ENCODE assay signal across 1 cellular context in genomic region chr12:1795785-1796514, GRCh38.
TF ChIP-seq lines count a peak whose summit lies in the region.

No MANE protein-coding gene starts in this region.

TF ChIP-seq in HepG2, 621 proteins besides CTCF, POLR2A, EP300 and RAD21 (continued from another document and continues in another):
- TF ChIP-seq ZBTB10 (CRISPR knock-in tag; IDR thresholded peaks at IDR 0.05; ENCODE audit: borderline replicate concordance) (no peak), IKZF1 (IDR thresholded peaks at IDR 0.05) (no peak), ZNF552 (CRISPR knock-in tag; IDR thresholded peaks at IDR 0.05; ENCODE audit: borderline replicate concordance) (no peak), DRAP1 (CRISPR knock-in tag; IDR thresholded peaks at IDR 0.05) (no peak), PHF5A (CRISPR knock-in tag; IDR thresholded peaks at IDR 0.05; ENCODE audit: low read depth, unreplicated experiment) (peak; percentile 57), ATF3 (CRISPR knock-in tag; IDR thresholded peaks at IDR 0.05) (0 out of 2 replicates have a peak, but pooled peaks have one; percentile 18), ZNF484 (CRISPR knock-in tag; IDR thresholded peaks at IDR 0.05; ENCODE audit: borderline replicate concordance, low read depth) (no peak), DDIT3 (CRISPR knock-in tag; IDR thresholded peaks at IDR 0.05) (no peak), ZNF740 (CRISPR knock-in tag; IDR thresholded peaks at IDR 0.05) (no peak), TCF7L2 (IDR thresholded peaks at IDR 0.05; ENCODE audit: low read depth, low read length) (no peak), ZNF3 (CRISPR knock-in tag; IDR thresholded peaks at IDR 0.05) (no peak), ZGPAT (CRISPR knock-in tag; IDR thresholded peaks at IDR 0.05) (peak; percentile 49; the same call in 1 of the 2 replicates), AGO1 (IDR thresholded peaks at IDR 0.05; ENCODE audit: low read depth, low read length, poor library complexity, severe bottlenecking) (peak; percentile 87), ZBTB7A (CRISPR knock-in tag; IDR thresholded peaks at IDR 0.05) (no peak), SP1 (IDR thresholded peaks at IDR 0.05) (no peak), SP1 (CRISPR knock-in tag; IDR thresholded peaks at IDR 0.05) (peak; percentile 43; the same call in 1 of the 2 replicates), ZNF564 (CRISPR knock-in tag; IDR thresholded peaks at IDR 0.05) (no peak), DMAP1 (CRISPR knock-in tag; IDR thresholded peaks at IDR 0.05) (no peak), ZNF510 (CRISPR knock-in tag; IDR thresholded peaks at IDR 0.05; ENCODE audit: low read depth) (no peak), KAT8 (CRISPR knock-in tag; IDR thresholded peaks at IDR 0.05) (no peak), NFKB2 (CRISPR knock-in tag; IDR thresholded peaks at IDR 0.05; ENCODE audit: borderline replicate concordance) (peak; percentile 25; the same call in 1 of the 2 replicates), DBP (CRISPR knock-in tag; IDR thresholded peaks at IDR 0.05; ENCODE audit: not compliant biosample characterization) (no peak), ZBTB1 (CRISPR knock-in tag; IDR thresholded peaks at IDR 0.05; ENCODE audit: borderline replicate concordance) (no peak), TEAD3 (CRISPR knock-in tag; optimal IDR thresholded peaks at IDR 0.05; ENCODE audit: borderline replicate concordance) (no peak), ZNF136 (CRISPR knock-in tag; IDR thresholded peaks at IDR 0.05; ENCODE audit: low read depth) (no peak), ZNF724P (CRISPR knock-in tag; IDR thresholded peaks at IDR 0.05; ENCODE audit: borderline replicate concordance) (peak; percentile 88), ZNF501 (CRISPR knock-in tag; IDR thresholded peaks at IDR 0.05) (peak; percentile 56; the same call in 1 of the 2 replicates), SUZ12 (IDR thresholded peaks at IDR 0.05; ENCODE audit: low read depth, low read length) (peak; percentile 8; the same call in 1 of the 2 replicates), ATF5 (CRISPR knock-in tag; IDR thresholded peaks at IDR 0.05; ENCODE audit: low read depth) (0 out of 2 replicates have a peak, but pooled peaks have one; percentile 60), SALL1 (CRISPR knock-in tag; IDR thresholded peaks at IDR 0.05) (peak; percentile 75), REXO4 (CRISPR knock-in tag; IDR thresholded peaks at IDR 0.05; ENCODE audit: borderline replicate concordance) (no peak), CBX2 (IDR thresholded peaks at IDR 0.05; ENCODE audit: low read depth, low read length) (no peak), CBX2 (CRISPR knock-in tag; IDR thresholded peaks at IDR 0.05; ENCODE audit: low read depth) (0 out of 2 replicates have a peak, but pooled peaks have one; percentile 47), ZNF362 (CRISPR knock-in tag; IDR thresholded peaks at IDR 0.05; ENCODE audit: borderline replicate concordance) (peak; percentile 50; the same call in 1 of the 2 replicates), FOXK2 (IDR thresholded peaks at IDR 0.05) (no peak), HMGXB4 (CRISPR knock-in tag; IDR thresholded peaks at IDR 0.05; ENCODE audit: borderline replicate concordance in 1 of 2, low read depth in 1 of 2) (peak in 1 of 2 experiments; percentile 87; a peak in 3 of 4 replicates), GMEB2 (CRISPR knock-in tag; IDR thresholded peaks at IDR 0.05; ENCODE audit: low read depth) (no peak), ZBTB3 (CRISPR knock-in tag; IDR thresholded peaks at IDR 0.05; ENCODE audit: borderline replicate concordance, low read depth) (0 out of 2 replicates have a peak, but pooled peaks have one; percentile 70), ISX (CRISPR knock-in tag; conservative IDR thresholded peaks at IDR 0.05) (0 out of 2 replicates have a peak, but pooled peaks have one; percentile 47), GFI1 (CRISPR knock-in tag; IDR thresholded peaks at IDR 0.05; ENCODE audit: borderline replicate concordance) (no peak; the same call in 1 of the 2 replicates), GZF1 (CRISPR knock-in tag; IDR thresholded peaks at IDR 0.05) (no peak), ZBTB38 (CRISPR knock-in tag; IDR thresholded peaks at IDR 0.05) (peak; percentile 79), ZNF670 (CRISPR knock-in tag; IDR thresholded peaks at IDR 0.05; ENCODE audit: borderline replicate concordance) (no peak), UBTF (CRISPR knock-in tag; IDR thresholded peaks at IDR 0.05) (peak; percentile 48; the same call in 1 of the 2 replicates), RORA (CRISPR knock-in tag; IDR thresholded peaks at IDR 0.05) (no peak), ZSCAN21 (CRISPR knock-in tag; IDR thresholded peaks at IDR 0.05; ENCODE audit: borderline replicate concordance) (no peak), ZNF282 (IDR thresholded peaks at IDR 0.05; ENCODE audit: partially characterized antibody) (no peak), ZFX (CRISPR knock-in tag; IDR thresholded peaks at IDR 0.05; ENCODE audit: low read depth) (peak; percentile 69), ZSCAN9 (CRISPR knock-in tag; IDR thresholded peaks at IDR 0.05; ENCODE audit: borderline replicate concordance) (peak; percentile 24; the same call in 1 of the 2 replicates), ZFP90 (CRISPR knock-in tag; IDR thresholded peaks at IDR 0.05; ENCODE audit: borderline replicate concordance) (no peak), SNRNP70 (IDR thresholded peaks at IDR 0.05; ENCODE audit: low read depth, low read length) (no peak), ZNF776 (CRISPR knock-in tag; IDR thresholded peaks at IDR 0.05) (peak; percentile 50; the same call in 1 of the 2 replicates), KLF15 (CRISPR knock-in tag; IDR thresholded peaks at IDR 0.05; ENCODE audit: borderline replicate concordance) (no peak), ZNF414 (CRISPR knock-in tag; IDR thresholded peaks at IDR 0.05) (0 out of 2 replicates have a peak, but pooled peaks have one; percentile 30)
